8 cellular contexts compared by ENCODE assay signal in genomic region chr6:41895300-41896233, GRCh38. TPM values are rescaled to one million over a fixed set of nuclear protein-coding genes. Genes with fewer than 3 reads are reported as not detected.
DNase-seq lines count a peak whose midpoint lies in the region; ATAC-seq, FAIRE-seq and TF ChIP-seq lines count a peak whose summit lies in the region.

Gene USP49 (minus strand): TSS chr6:41895375. CDS start chr6:41806983, 88,392 bp downstream.

- peak within 1 kb of the TSS; percentile 82 for H3K4me3 ChIP-seq in AG10803 (ENCODE audit: low read length)
- peak within 1 kb of the TSS; percentile 79 to 85 for H3K4me3 ChIP-seq in kidney (ENCODE audit: low read length in 2 of 2)

- H3K4me3 Mint-ChIP-seq in activated B cell treated with CpG ODN at 0.5 μM for 24 hours = no peak within 1 kb of the TSS

- TF ChIP-seq CTCF in AG10803 (conservative IDR thresholded peaks at IDR 0.05; ENCODE audit: low read length) (no peak), activated B cell treated with CpG ODN at 0.5 μM for 24 hours (IDR thresholded peaks at IDR 0.05) (no peak), kidney (IDR thresholded peaks at IDR 0.05; ENCODE audit: borderline replicate concordance, extremely low read depth, insufficient read depth) (no peak)

- H3K4me1 ChIP-seq in kidney (ENCODE audit: control insufficient read depth in 1 of 2, insufficient read depth in 1 of 2, low read depth in 1 of 2, low read length in 2 of 2) = peaks cover 4 to 13% of the 10 kb centered on the region in 2 donors

- CTCF ChIA-PET in activated B cell treated with CpG ODN at 0.5 μM for 24 hours (lab: Charles Lee) = interaction anchor here (0.7 to 3.0 kb wide), 7 partner anchors 26 to 149 kb away, joined by 3 to 21 read pairs (median 6); partner anchors contain the start of genes BYSL, MED20 and TOMM6

- H3K27me3 Mint-ChIP-seq in activated B cell treated with CpG ODN at 0.5 μM for 24 hours = no peaks in the 10 kb centered on the region

- H3K9me3 Mint-ChIP-seq in activated B cell treated with CpG ODN at 0.5 μM for 24 hours = no peaks in the 10 kb centered on the region

- POLR2A ChIA-PET in activated B cell treated with CpG ODN at 0.5 μM for 24 hours (lab: Charles Lee) = interaction anchor here (0.5 to 5.5 kb wide), 36 partner anchors 9 to 1676 kb away, joined by 3 to 60 read pairs (median 4); partner anchors contain the start of genes BICRAL, BYSL, CCND3 and MED20

- H3K36me3 Mint-ChIP-seq in activated B cell treated with CpG ODN at 0.5 μM for 24 hours (ENCODE audit: low read depth) = peaks cover 8% of the 10 kb centered on the region

- H3K36me3 ChIP-seq in kidney (ENCODE audit: control insufficient read depth in 1 of 2, insufficient read depth in 2 of 2, low read length in 2 of 2) = peaks cover 0 to 3% of the 10 kb centered on the region in 2 donors

- H3K4me1 Mint-ChIP-seq in activated B cell treated with CpG ODN at 0.5 μM for 24 hours = peaks cover 14% of the 10 kb centered on the region

- peak; percentile 85 for ATAC-seq in GM19025 (IDR thresholded peaks at IDR 0.05; ENCODE audit: low read depth, unreplicated experiment)
- ATAC-seq in HG03196 (IDR thresholded peaks at IDR 0.05; ENCODE audit: unreplicated experiment) = peak; percentile 66
- peak; percentile 92 for ATAC-seq in activated B cell treated with CpG ODN at 0.5 μM for 24 hours (ENCODE audit: low read depth)

- no peak for FAIRE-seq in kidney (lab: Jason Lieb, UNC)

- intact Hi-C loops in activated B cell treated with CpG ODN at 0.5 μM for 24 hours (cut with micrococcal nuclease) (loop anchor here (1.0 to 5.0 kb wide), 8 partner anchors 26 to 1877 kb away; partner anchors contain the start of genes BYSL, CCND3, MED20 and NFYA), kidney (cut with DNase I) (no loop called here)

- peak within 1 kb of the TSS; percentile 45 to 77 for H3K27ac ChIP-seq in kidney (ENCODE audit: low read depth in 2 of 2, low read length in 2 of 2)

- H3K9ac ChIP-seq in kidney (ENCODE audit: low read length in 2 of 2) = peak within 1 kb of the TSS; percentile 65 to 71

- no peaks in the 10 kb centered on the region for H3K9me3 ChIP-seq in kidney (ENCODE audit: control insufficient read depth in 1 of 2, low read length in 2 of 2)

- H3K27ac Mint-ChIP-seq in activated B cell treated with CpG ODN at 0.5 μM for 24 hours = peak within 1 kb of the TSS; percentile 95

- DNase-seq in AG10803 (ENCODE audit: low read depth) (peak; percentile 70), NCI-H226 (peak; percentile 75), activated B cell treated with CpG ODN at 0.5 μM for 24 hours (peak; percentile 90), kidney (peak; percentile 96)
- DNase-seq in central memory CD4-positive, alpha-beta T cell = peak; percentile 84
- DNase-seq in stimulated activated CD4-positive, alpha-beta T cell treated with anti-CD3 and anti-CD28 coated beads, Interleukin-15, amount 100 ng/mL, for 24 hours = peak; percentile 97

RNA-seq across cellular contexts. Expression of gene USP49, which starts in this region (rescaled TPM):
- total RNA-seq in activated B cell treated with CpG ODN at 0.5 μM for 24 hours (7.7 and 8.0 TPM in 2 replicates), kidney (3.4 TPM)
- polyA plus RNA-seq in kidney (ENCODE audit: insufficient read depth, low read depth, low replicate concordance) = 1.1 TPM

Comparison
In these comparisons a context has a peak if more than half of its experiments do, and no peak if none do; other contexts are left out.
1. Peak in every context shown above with its lines: DNase-seq, ATAC-seq, H3K4me3 ChIP-seq and H3K27ac ChIP-seq.